Comparison of ENCODE assay signal across 1 cellular context in the genomic region with DNA sequence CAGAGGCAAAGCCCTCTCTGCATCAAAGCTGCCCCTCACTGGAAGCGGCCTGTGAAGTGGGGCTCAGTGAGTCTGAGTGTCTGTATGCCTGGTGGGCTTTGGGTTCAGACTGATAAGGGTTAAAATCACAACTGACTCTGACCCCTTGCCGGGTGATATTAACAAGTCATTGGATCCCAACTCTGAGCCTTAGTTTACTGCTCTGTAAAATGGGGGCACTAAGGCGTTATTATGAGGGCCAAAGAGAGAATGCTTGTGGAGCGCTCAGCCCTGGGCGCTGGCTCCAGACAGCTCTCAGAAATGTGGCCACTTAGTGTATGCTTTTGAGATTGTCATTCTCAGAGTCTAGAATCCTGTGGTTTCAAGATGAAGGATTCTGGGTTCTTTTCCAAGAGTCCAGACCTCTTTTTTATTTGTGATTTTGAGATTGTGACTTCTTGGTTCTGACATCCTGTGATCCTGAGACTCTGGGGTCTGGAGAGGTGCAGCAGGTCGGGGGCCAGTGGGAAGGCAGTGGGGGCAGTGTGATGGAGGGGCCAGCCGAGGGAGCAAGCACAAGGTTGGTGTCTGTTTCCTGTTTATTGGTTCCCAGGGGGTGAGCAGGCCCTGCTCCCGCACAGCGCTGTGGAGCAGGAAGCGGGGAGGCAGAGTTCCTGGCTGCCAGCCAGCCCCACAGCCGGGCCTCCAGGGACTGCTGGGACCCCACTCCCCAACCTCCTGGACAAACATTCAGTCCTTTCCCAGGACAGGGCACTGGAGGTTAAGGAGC.
TF ChIP-seq lines count a peak whose summit lies in the region.

No MANE protein-coding gene starts in this region.

TF ChIP-seq in SK-N-SH treated with all-trans-retinoic acid at 6 μM for 48 hours, 23 proteins besides CTCF, POLR2A, EP300 and RAD21 (continued from another document):
- TF ChIP-seq, protein P1, sequence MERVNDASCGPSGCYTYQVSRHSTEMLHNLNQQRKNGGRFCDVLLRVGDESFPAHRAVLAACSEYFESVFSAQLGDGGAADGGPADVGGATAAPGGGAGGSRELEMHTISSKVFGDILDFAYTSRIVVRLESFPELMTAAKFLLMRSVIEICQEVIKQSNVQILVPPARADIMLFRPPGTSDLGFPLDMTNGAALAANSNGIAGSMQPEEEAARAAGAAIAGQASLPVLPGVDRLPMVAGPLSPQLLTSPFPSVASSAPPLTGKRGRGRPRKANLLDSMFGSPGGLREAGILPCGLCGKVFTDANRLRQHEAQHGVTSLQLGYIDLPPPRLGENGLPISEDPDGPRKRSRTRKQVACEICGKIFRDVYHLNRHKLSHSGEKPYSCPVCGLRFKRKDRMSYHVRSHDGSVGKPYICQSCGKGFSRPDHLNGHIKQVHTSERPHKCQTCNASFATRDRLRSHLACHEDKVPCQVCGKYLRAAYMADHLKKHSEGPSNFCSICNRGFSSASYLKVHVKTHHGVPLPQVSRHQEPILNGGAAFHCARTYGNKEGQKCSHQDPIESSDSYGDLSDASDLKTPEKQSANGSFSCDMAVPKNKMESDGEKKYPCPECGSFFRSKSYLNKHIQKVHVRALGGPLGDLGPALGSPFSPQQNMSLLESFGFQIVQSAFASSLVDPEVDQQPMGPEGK (CRISPR knock-in tag; IDR thresholded peaks at IDR 0.05; ENCODE audit: borderline replicate concordance) = peak; percentile 48; the same call in 1 of the 2 replicates
- no peak for TF ChIP-seq ZC3H10 (CRISPR knock-in tag; IDR thresholded peaks at IDR 0.05)
- TF ChIP-seq ZFP3 (CRISPR knock-in tag; IDR thresholded peaks at IDR 0.05) = no peak; the same call in 1 of the 2 replicates
- no peak for TF ChIP-seq ZNF565 (CRISPR knock-in tag; conservative IDR thresholded peaks at IDR 0.05; ENCODE audit: low read depth)
- TF ChIP-seq, protein P2, sequence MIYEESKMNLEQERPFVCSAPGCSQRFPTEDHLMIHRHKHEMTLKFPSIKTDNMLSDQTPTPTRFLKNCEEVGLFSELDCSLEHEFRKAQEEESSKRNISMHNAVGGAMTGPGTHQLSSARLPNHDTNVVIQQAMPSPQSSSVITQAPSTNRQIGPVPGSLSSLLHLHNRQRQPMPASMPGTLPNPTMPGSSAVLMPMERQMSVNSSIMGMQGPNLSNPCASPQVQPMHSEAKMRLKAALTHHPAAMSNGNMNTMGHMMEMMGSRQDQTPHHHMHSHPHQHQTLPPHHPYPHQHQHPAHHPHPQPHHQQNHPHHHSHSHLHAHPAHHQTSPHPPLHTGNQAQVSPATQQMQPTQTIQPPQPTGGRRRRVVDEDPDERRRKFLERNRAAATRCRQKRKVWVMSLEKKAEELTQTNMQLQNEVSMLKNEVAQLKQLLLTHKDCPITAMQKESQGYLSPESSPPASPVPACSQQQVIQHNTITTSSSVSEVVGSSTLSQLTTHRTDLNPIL (CRISPR knock-in tag; IDR thresholded peaks at IDR 0.05; ENCODE audit: low read depth) = no peak
- no peak for TF ChIP-seq GLIS3 (CRISPR knock-in tag; IDR thresholded peaks at IDR 0.05)
- no peak; the same call in 1 of the 2 replicates for TF ChIP-seq ISL1 (CRISPR knock-in tag; IDR thresholded peaks at IDR 0.05)
- TF ChIP-seq ESRRG (CRISPR knock-in tag; IDR thresholded peaks at IDR 0.05) = no peak
- TF ChIP-seq RARB (CRISPR knock-in tag; IDR thresholded peaks at IDR 0.05) = no peak
- no peak for TF ChIP-seq TOX (CRISPR knock-in tag; IDR thresholded peaks at IDR 0.05; ENCODE audit: borderline replicate concordance)
- TF ChIP-seq BACH2 (CRISPR knock-in tag; IDR thresholded peaks at IDR 0.05; ENCODE audit: borderline replicate concordance) = no peak
- TF ChIP-seq ARNTL (CRISPR knock-in tag; IDR thresholded peaks at IDR 0.05; ENCODE audit: borderline replicate concordance, low read depth) = no peak
- TF ChIP-seq, protein P3, sequence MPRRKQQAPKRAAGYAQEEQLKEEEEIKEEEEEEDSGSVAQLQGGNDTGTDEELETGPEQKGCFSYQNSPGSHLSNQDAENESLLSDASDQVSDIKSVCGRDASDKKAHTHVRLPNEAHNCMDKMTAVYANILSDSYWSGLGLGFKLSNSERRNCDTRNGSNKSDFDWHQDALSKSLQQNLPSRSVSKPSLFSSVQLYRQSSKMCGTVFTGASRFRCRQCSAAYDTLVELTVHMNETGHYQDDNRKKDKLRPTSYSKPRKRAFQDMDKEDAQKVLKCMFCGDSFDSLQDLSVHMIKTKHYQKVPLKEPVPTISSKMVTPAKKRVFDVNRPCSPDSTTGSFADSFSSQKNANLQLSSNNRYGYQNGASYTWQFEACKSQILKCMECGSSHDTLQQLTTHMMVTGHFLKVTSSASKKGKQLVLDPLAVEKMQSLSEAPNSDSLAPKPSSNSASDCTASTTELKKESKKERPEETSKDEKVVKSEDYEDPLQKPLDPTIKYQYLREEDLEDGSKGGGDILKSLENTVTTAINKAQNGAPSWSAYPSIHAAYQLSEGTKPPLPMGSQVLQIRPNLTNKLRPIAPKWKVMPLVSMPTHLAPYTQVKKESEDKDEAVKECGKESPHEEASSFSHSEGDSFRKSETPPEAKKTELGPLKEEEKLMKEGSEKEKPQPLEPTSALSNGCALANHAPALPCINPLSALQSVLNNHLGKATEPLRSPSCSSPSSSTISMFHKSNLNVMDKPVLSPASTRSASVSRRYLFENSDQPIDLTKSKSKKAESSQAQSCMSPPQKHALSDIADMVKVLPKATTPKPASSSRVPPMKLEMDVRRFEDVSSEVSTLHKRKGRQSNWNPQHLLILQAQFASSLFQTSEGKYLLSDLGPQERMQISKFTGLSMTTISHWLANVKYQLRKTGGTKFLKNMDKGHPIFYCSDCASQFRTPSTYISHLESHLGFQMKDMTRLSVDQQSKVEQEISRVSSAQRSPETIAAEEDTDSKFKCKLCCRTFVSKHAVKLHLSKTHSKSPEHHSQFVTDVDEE (CRISPR knock-in tag; IDR thresholded peaks at IDR 0.05) = 0 out of 2 replicates have a peak, but pooled peaks have one; percentile 29
